9 cellular contexts compared by ENCODE assay signal in genomic region chr14:33849455-33849801, GRCh38.
"Had no signal": no experiment of that assay in that cellular context is flagged by ENCODE, and none has a peak within 500 bp of the region (broad histone marks: within the 10 kb centered on the region; RNA-seq: fewer than 3 reads in every experiment).

No MANE protein-coding gene starts in this region.

- H3K27ac ChIP-seq: gastroesophageal sphincter, ovary, tibial artery had no signal

- H3K4me1 ChIP-seq: gastroesophageal sphincter, tibial artery had no signal

- H3K36me3 ChIP-seq: gastroesophageal sphincter, ovary, tibial artery had no signal

- ATAC-seq: stimulated activated memory B cell treated with anti-CD40 and anti-IgM and Interleukin-4, amounts not matched to agents 10 μg/mL and 1 μg/mL and 100 μg/mL, for 72 hours had no signal

- H3K27me3 ChIP-seq: gastroesophageal sphincter, ovary, tibial artery had no signal

- H3K9me3 ChIP-seq: gastroesophageal sphincter, ovary, tibial artery had no signal

- DNase-seq: activated CD4-positive, CD25-positive, alpha-beta regulatory T cell; activated CD8-positive, alpha-beta memory T cell treated with anti-CD3 and anti-CD28 coated beads for 24 hours; activated gamma-delta T cell treated with Interleukin-2 at 50 U/mL for 16 hours; activated naive CD8-positive, alpha-beta T cell treated with anti-CD3 and anti-CD28 coated beads for 36 hours had no signal

- H3K4me3 ChIP-seq: gastroesophageal sphincter, lung, ovary, tibial artery had no signal
